In genomic region chr12:122282066-122282465, GRCh38 we compare ENCODE assay signal across 9 cellular contexts. TPM values are rescaled to one million over a fixed set of nuclear protein-coding genes. Genes with fewer than 3 reads are reported as not detected.
DNase-seq lines count a peak whose midpoint lies in the region; ATAC-seq and TF ChIP-seq lines count a peak whose summit lies in the region.
"Had no signal": no experiment of that assay in that cellular context is flagged by ENCODE, and none has a peak within 500 bp of the region (broad histone marks: within the 10 kb centered on the region; RNA-seq: fewer than 3 reads in every experiment).

No MANE protein-coding gene starts in this region.

- peaks cover 8% of the 10 kb centered on the region for H3K36me3 ChIP-seq in BJ (ENCODE audit: control insufficient read depth, insufficient read depth, low read length)
- peaks cover 5% of the 10 kb centered on the region for H3K36me3 ChIP-seq in neural cell (ENCODE audit: insufficient read depth, low read length)

- no peaks in the 10 kb centered on the region for H3K9me3 ChIP-seq in neural cell (ENCODE audit: low read length)

- TF ChIP-seq POLR2A in lower leg skin (IDR thresholded peaks at IDR 0.05), result no peak

- no peak for ATAC-seq in HG02571 (IDR thresholded peaks at IDR 0.05; ENCODE audit: unreplicated experiment)

- POLR2A ChIA-PET in BJ (lab: Charles Lee), result no interaction called here

- H3K27me3 ChIP-seq in BJ (ENCODE audit: control insufficient read depth, insufficient read depth, low read length), result no peaks in the 10 kb centered on the region
- no peaks in the 10 kb centered on the region for H3K27me3 ChIP-seq in neural cell (ENCODE audit: insufficient read depth, low read depth, low read length)

- CTCF ChIA-PET in BJ (lab: Yijun Ruan, JAX), result no interaction called here

- no peak for TF ChIP-seq CTCF in BJ (IDR thresholded peaks at IDR 0.05; ENCODE audit: insufficient read depth, low read depth, low read length)
- no peak for TF ChIP-seq CTCF in choroid plexus epithelial cell (conservative IDR thresholded peaks at IDR 0.05; ENCODE audit: low read depth, low read length)
- no peak for TF ChIP-seq CTCF in neural cell (IDR thresholded peaks at IDR 0.05; ENCODE audit: poor library complexity, severe bottlenecking)
- no peak for TF ChIP-seq CTCF in lower leg skin (IDR thresholded peaks at IDR 0.05)

- no peak for TF ChIP-seq RAD21 in neural cell (conservative IDR thresholded peaks at IDR 0.05)

- no peaks in the 10 kb centered on the region for H3K79me2 ChIP-seq in neural cell (replicated peaks; ENCODE audit: insufficient read depth, low read length)

- H3K9me2 ChIP-seq in neural cell (ENCODE audit: insufficient read depth, low read length), result no peaks in the 10 kb centered on the region

- H3K27ac ChIP-seq in neural cell (ENCODE audit: low read length), result no peak overlapping the region

- DNase-seq in BJ (ENCODE audit: low read depth) (peak; percentile 41), M059J (ENCODE audit: low read depth) (peak; percentile 83), choroid plexus epithelial cell (ENCODE audit: low read depth) (peak; percentile 76), cerebellar cortex (ENCODE audit: low spot score) (no peak), lower leg skin (ENCODE audit: low spot score in 2 of 2) (no peak)
- DNase-seq in stimulated activated CD4-positive, alpha-beta T cell treated with anti-CD3 and anti-CD28 coated beads, Interleukin-2, amount 100 ng/mL, for 48 hours, result no peak
- DNase-seq: stimulated activated CD4-positive, alpha-beta T cell treated with anti-CD3 and anti-CD28 coated beads, Interleukin-4, amount 100 ng/mL, for 24 hours had no signal

- H2AFZ ChIP-seq in neural cell (ENCODE audit: low read depth, low read length), result no peak overlapping the region

- H3K9ac ChIP-seq in neural cell (ENCODE audit: low read length), result no peak overlapping the region

- WGBS in lower leg skin, 2 donors, result 57 to 66% methylated on average over 4 of the region's 4 CpGs

- no peaks in the 10 kb centered on the region for H4K20me1 ChIP-seq in neural cell (ENCODE audit: insufficient read depth)

- no peaks in the 10 kb centered on the region for H3F3A ChIP-seq in neural cell (ENCODE audit: insufficient read depth, low read length, poor library complexity, severe bottlenecking)

- no peak overlapping the region for H3K4me3 ChIP-seq in BJ (ENCODE audit: low read depth, low read length)
- no peak overlapping the region for H3K4me3 ChIP-seq in choroid plexus epithelial cell (ENCODE audit: low read depth, low read length)
- H3K4me3 ChIP-seq in neural cell (ENCODE audit: low read length), result no peak overlapping the region
- H3K4me3 ChIP-seq in lower leg skin (ENCODE audit: low read depth, poor library complexity, severe bottlenecking), result no peak overlapping the region

- no peak overlapping the region for H3K4me2 ChIP-seq in neural cell (ENCODE audit: low read length)

- intact Hi-C loops in lower leg skin (cut with DNase I; ENCODE audit: low total_unique reads), result no loop called here

- TF ChIP-seq EP300 in neural cell (conservative IDR thresholded peaks at IDR 0.05; ENCODE audit: poor library complexity, severe bottlenecking), result peak; percentile 50

TF ChIP-seq in neural cell, 6 proteins besides CTCF, POLR2A, EP300 and RAD21:
- no peak for TF ChIP-seq REST (IDR thresholded peaks at IDR 0.05; ENCODE audit: borderline replicate concordance)
- TF ChIP-seq MXI1 (conservative IDR thresholded peaks at IDR 0.05; ENCODE audit: poor library complexity, severe bottlenecking), result peak; percentile 38

RNA-seq across cellular contexts. Expression of gene VPS33A, which starts 15.8 kb away (rescaled TPM):
- 13.2 and 20.2 TPM in 2 replicates for polyA plus RNA-seq in BJ (2011; rRNA removed)
- polyA minus RNA-seq in BJ (2011; rRNA and poly(A)+ RNA removed), result 6.0 and 7.3 TPM in 2 replicates
- 20.5 and 26.2 TPM in 2 replicates for total RNA-seq in M059J (2014; rRNA removed; shearing (Covaris generic))
- polyA plus RNA-seq in neural cell, result 39.0 and 40.9 TPM in 2 replicates
- 38.7 and 49.7 TPM in 2 replicates for polyA minus RNA-seq in neural cell
- 10 to 100 TPM; 13.5 to 22.4 (median 17.3) TPM for total RNA-seq in lower leg skin

RNA-seq across cellular contexts. Expression of gene DIABLO, which starts 56.2 kb away (rescaled TPM):
- polyA plus RNA-seq in BJ (2011; rRNA removed) (45.2 and 49.1 TPM in 2 replicates), neural cell (157 and 171 TPM in 2 replicates)
- polyA minus RNA-seq in BJ (2011; rRNA and poly(A)+ RNA removed), result 21.5 and 22.9 TPM in 2 replicates
- 107 and 122 TPM in 2 replicates for total RNA-seq in M059J (2014; rRNA removed; shearing (Covaris generic))
- polyA minus RNA-seq in neural cell, result 100 and 113 TPM in 2 replicates
- total RNA-seq in lower leg skin, result 10 to 100 TPM; 35.5 to 43.9 (median 40.8) TPM

Comparison
In these comparisons a context has a peak if more than half of its experiments do, and no peak if none do; other contexts are left out.
1. DNase-seq: peak in BJ (single experiment), M059J (single experiment) and choroid plexus epithelial cell (single experiment); none in cerebellar cortex (single experiment), lower leg skin (0 of 2) and stimulated activated CD4-positive, alpha-beta T cell treated with anti-CD3 and anti-CD28 coated beads, Interleukin-2, amount 100 ng/mL, for 48 hours (0 of 2).